In genomic region chr3:177203689-177204395, GRCh38 we compare ENCODE assay signal across 29 cellular contexts.
"Had no signal": no experiment of that assay in that cellular context is flagged by ENCODE, and none has a peak within 500 bp of the region (broad histone marks: within the 10 kb centered on the region; RNA-seq: fewer than 3 reads in every experiment).

No MANE protein-coding gene starts in this region.

- ATAC-seq: heart left ventricle; left colon; naive thymus-derived CD4-positive, alpha-beta T cell; natural killer cell treated with Interleukin-12 subunit alpha and Interleukin-12 subunit beta and Interleukin-15 and Interleukin-18, amount 100 ng/mL, for 72 hours; pancreas; right cardiac atrium; stimulated activated naive B cell treated with anti-CD40 and anti-IgM and Interleukin-4, amounts not matched to agents 10 μg/mL and 1 μg/mL and 100 μg/mL, for 72 hours; stimulated activated naive CD8-positive, alpha-beta T cell treated with anti-CD3 and anti-CD28 coated beads, Interleukin-15, Interleukin-2, amounts not matched to agents 100 U/mL and 50 U/mL, for 24 hours had no signal

- H3K9me3 ChIP-seq: left ventricle myocardium inferior, pancreas, prostate gland, testis, thyroid gland, transverse colon, upper lobe of left lung, vagina had no signal

- H3K27ac Mint-ChIP-seq: mesothelial cell of epicardium; stimulated activated naive B cell treated with anti-CD40 and anti-IgM and Interleukin-4, amounts not matched to agents 10 μg/mL and 1 μg/mL and 100 μg/mL, for 72 hours had no signal

- DNase-seq: heart left ventricle; hypothalamus; immature natural killer cell; kidney; left colon; left ventricle myocardium inferior; mesendoderm; naive thymus-derived CD4-positive, alpha-beta T cell; nucleus accumbens; posterior cingulate gyrus; retina; stimulated activated CD4-positive, alpha-beta T cell treated with anti-CD3 and anti-CD28 coated beads, Interleukin-12 subunit alpha, Interleukin-12 subunit beta, amount 100 ng/mL, for 4 hours; stimulated activated CD4-positive, alpha-beta T cell treated with anti-CD3 and anti-CD28 coated beads, Interleukin-4, amount 100 ng/mL, for 4 hours; stimulated activated CD8-positive, alpha-beta memory T cell treated with anti-CD3 and anti-CD28 coated beads, Interleukin-4, amount 100 ng/mL, for 48 hours; stimulated activated naive B cell treated with anti-CD40 and anti-IgM and Interleukin-4, amounts not matched to agents 10 μg/mL and 1 μg/mL and 100 μg/mL, for 72 hours; stimulated activated naive CD8-positive, alpha-beta T cell treated with anti-CD3 and anti-CD28 coated beads, Interleukin-15, Interleukin-2, amounts not matched to agents 100 U/mL and 50 U/mL, for 24 hours; stomach; thyroid gland; transverse colon had no signal

- H3K27me3 ChIP-seq: heart left ventricle, pancreas, stomach, testis, thyroid gland, transverse colon, upper lobe of left lung, vagina had no signal

- H3K27me3 Mint-ChIP-seq: naive thymus-derived CD4-positive, alpha-beta T cell; natural killer cell treated with Interleukin-12 subunit alpha and Interleukin-12 subunit beta and Interleukin-15 and Interleukin-18, amount 100 ng/mL, for 72 hours; stimulated activated naive B cell treated with anti-CD40 and anti-IgM and Interleukin-4, amounts not matched to agents 10 μg/mL and 1 μg/mL and 100 μg/mL, for 72 hours had no signal

- H3K4me3 Mint-ChIP-seq: immature natural killer cell; mesothelial cell of epicardium; naive thymus-derived CD4-positive, alpha-beta T cell; natural killer cell treated with Interleukin-12 subunit alpha and Interleukin-12 subunit beta and Interleukin-15 and Interleukin-18, amount 100 ng/mL, for 72 hours; stimulated activated naive B cell treated with anti-CD40 and anti-IgM and Interleukin-4, amounts not matched to agents 10 μg/mL and 1 μg/mL and 100 μg/mL, for 72 hours had no signal

- H3K4me1 ChIP-seq: prostate gland had no signal

- H3K9me3 Mint-ChIP-seq: immature natural killer cell; mesothelial cell of epicardium; naive thymus-derived CD4-positive, alpha-beta T cell; natural killer cell treated with Interleukin-12 subunit alpha and Interleukin-12 subunit beta and Interleukin-15 and Interleukin-18, amount 100 ng/mL, for 72 hours had no signal

- H3K36me3 Mint-ChIP-seq: immature natural killer cell; mesothelial cell of epicardium; natural killer cell treated with Interleukin-12 subunit alpha and Interleukin-12 subunit beta and Interleukin-15 and Interleukin-18, amount 100 ng/mL, for 72 hours had no signal

- H3K4me2 ChIP-seq: smooth muscle cell had no signal

- H3K4me3 ChIP-seq: heart left ventricle, left ventricle myocardium inferior, lung, pancreas, prostate gland, smooth muscle cell, stomach, testis, thyroid gland, transverse colon, upper lobe of left lung, vagina had no signal

- H3K27ac ChIP-seq: heart left ventricle, left ventricle myocardium inferior, pancreas, prostate gland, stomach, testis, thyroid gland, transverse colon, upper lobe of left lung, vagina had no signal

- H3K36me3 ChIP-seq: heart left ventricle, left ventricle myocardium inferior, pancreas, prostate gland, stomach, thyroid gland, transverse colon, upper lobe of left lung, vagina had no signal
